ENCODE assay signal across 18 cellular contexts in genomic region chr11:111727431-111727830, GRCh38. TPM values are rescaled to one million over a fixed set of nuclear protein-coding genes. Genes with fewer than 3 reads are reported as not detected.
DNase-seq lines count a peak whose midpoint lies in the region; ATAC-seq and TF ChIP-seq lines count a peak whose summit lies in the region.
"Had no signal": no experiment of that assay in that cellular context is flagged by ENCODE, and none has a peak within 500 bp of the region (broad histone marks: within the 10 kb centered on the region; RNA-seq: fewer than 3 reads in every experiment).

No MANE protein-coding gene starts in this region.

- no peaks in the 10 kb centered on the region for H3K4me1 Mint-ChIP-seq in T-helper 17 cell
- H3K4me1 Mint-ChIP-seq in nephron = peaks cover 43% of the 10 kb centered on the region
- H3K4me1 Mint-ChIP-seq: B cell had no signal

- TF ChIP-seq CTCF in nephron (IDR thresholded peaks at IDR 0.05; ENCODE audit: unreplicated experiment in 3 of 3) = no peak

- no peaks in the 10 kb centered on the region for H3K36me3 Mint-ChIP-seq in T-helper 17 cell (ENCODE audit: low read depth)
- H3K36me3 Mint-ChIP-seq in nephron (ENCODE audit: low read depth) = peaks cover 36% of the 10 kb centered on the region

- no peak for DNase-seq in T-helper 17 cell
- peak in 19 of 61 donors; percentile 22 to 85 (median 40) for DNase-seq in caudate nucleus (lab: John Stamatoyannopoulos, UW)
- DNase-seq in substantia nigra (lab: John Stamatoyannopoulos, UW) = no peak
- no peak for DNase-seq in DMS53 treated with DMSO at 0.1 percent for 48 hours (lab: John Stamatoyannopoulos, UW; ENCODE audit: unreplicated experiment)
- DNase-seq in dedifferentiated amniotic fluid mesenchymal stem cell (ENCODE audit: extremely low spot score) = no peak
- no peak for DNase-seq in NCI-H2196 (lab: John Stamatoyannopoulos, UW; ENCODE audit: unreplicated experiment)
- DNase-seq: CD4-positive, alpha-beta T cell; DMS79 treated with DMSO at 0.1 percent for 48 hours; KBM-7; NCI-H1092 treated with DMSO at 0.1 percent for 48 hours; NCI-H187; NCI-H446 treated with DMSO at 0.1 percent for 48 hours; NCI-H748 treated with DMSO at 0.1 percent for 48 hours; SHP77 treated with DMSO at 0.1 percent for 48 hours had no signal

- no peak for ATAC-seq in T-helper 17 cell
- ATAC-seq: HCT116, Panc1 had no signal

- no peak overlapping the region for H3K4me3 Mint-ChIP-seq in T-helper 17 cell
- no peak overlapping the region for H3K4me3 Mint-ChIP-seq in nephron
- H3K4me3 Mint-ChIP-seq: B cell; CD4-positive, alpha-beta T cell had no signal

- H3K27me3 Mint-ChIP-seq in T-helper 17 cell = no peaks in the 10 kb centered on the region
- peaks cover 3% of the 10 kb centered on the region for H3K27me3 Mint-ChIP-seq in nephron (ENCODE audit: low read depth)
- H3K27me3 Mint-ChIP-seq: B cell; CD4-positive, alpha-beta T cell had no signal

- peak overlapping the region; percentile 79 for H3K27ac ChIP-seq in caudate nucleus (ENCODE audit: low read depth, low read length)
- H3K27ac ChIP-seq in substantia nigra (ENCODE audit: low read depth, low read length, poor library complexity, severe bottlenecking) = peak overlapping the region; percentile 33

- H3K9me3 ChIP-seq in T-helper 17 cell (ENCODE audit: control insufficient read depth, low read length, poor library complexity, severe bottlenecking) = no peaks in the 10 kb centered on the region

- H3K27ac Mint-ChIP-seq in T-helper 17 cell (peak overlapping the region; percentile 53), nephron (peak overlapping the region in 2 of 3 experiments; percentile 28 to 46)
- H3K27ac Mint-ChIP-seq: B cell; CD4-positive, alpha-beta T cell had no signal

- H3K9me3 Mint-ChIP-seq in nephron = no peaks in the 10 kb centered on the region
- H3K9me3 Mint-ChIP-seq: CD4-positive, alpha-beta T cell had no signal

RNA-seq across cellular contexts. Expression of gene PPP2R1B, which starts 38.8 kb away (rescaled TPM):
- 10 to 100 TPM; 26.4 to 32.0 TPM for total RNA-seq in T-helper 17 cell
